Comparison of ENCODE assay signal across 8 cellular contexts in genomic region chr16:79770244-79771064, GRCh38.
DNase-seq lines count a peak whose midpoint lies in the region; ATAC-seq and TF ChIP-seq lines count a peak whose summit lies in the region.

No MANE protein-coding gene starts in this region.

- DNase-seq in DMS153 (lab: John Stamatoyannopoulos, UW) (peak; percentile 85), SK-N-MC (ENCODE audit: low read depth, low spot score) (no peak), glutamatergic neuron (peak; percentile 88), nucleus accumbens (lab: John Stamatoyannopoulos, UW) (peak in 55 of 56 donors; percentile 17 to 88 (median 65)), suprapubic skin (ENCODE audit: low spot score in 2 of 2) (peak; percentile 94)
- DNase-seq in activated naive CD8-positive, alpha-beta T cell treated with anti-CD3 and anti-CD28 coated beads for 36 hours: peak; percentile 72

- H3K9ac ChIP-seq in KMS-11 (peak overlapping the region; percentile 60), SK-N-MC (ENCODE audit: insufficient read length) (peak overlapping the region; percentile 70)

- H3K9me3 ChIP-seq in SK-N-MC (ENCODE audit: low read depth, low read length): no peaks in the 10 kb centered on the region
- H3K9me3 ChIP-seq in suprapubic skin: no peaks in the 10 kb centered on the region

- TF ChIP-seq POLR2A in suprapubic skin (IDR thresholded peaks at IDR 0.05): no peak

- peak overlapping the region; percentile 96 for H2AFZ ChIP-seq in KMS-11 (ENCODE audit: low read depth)

- H3K4me1 ChIP-seq in KMS-11 (ENCODE audit: low read depth, poor library complexity, severe bottlenecking): peaks cover 39% of the 10 kb centered on the region
- peaks cover 46% of the 10 kb centered on the region for H3K4me1 ChIP-seq in suprapubic skin

- H3K36me3 ChIP-seq in KMS-11 (ENCODE audit: insufficient read depth) (no peaks in the 10 kb centered on the region), SK-N-MC (ENCODE audit: insufficient read depth, low read length) (no peaks in the 10 kb centered on the region), suprapubic skin (no peaks in the 10 kb centered on the region)

- peak overlapping the region; percentile 80 for H3K4me3 Mint-ChIP-seq in activated naive CD8-positive, alpha-beta T cell treated with anti-CD3 and anti-CD28 coated beads for 36 hours
- H3K4me3 Mint-ChIP-seq in glutamatergic neuron (ENCODE audit: unreplicated experiment): peak overlapping the region; percentile 89

- TF ChIP-seq EP300 in suprapubic skin (IDR thresholded peaks at IDR 0.05): no peak

- H3K27ac ChIP-seq in KMS-11: peak overlapping the region; percentile 30; the same call in 1 of the 2 replicates
- H3K27ac ChIP-seq in SK-N-MC: no peak overlapping the region
- H3K27ac ChIP-seq in suprapubic skin: peak overlapping the region; percentile 88

- H3K27ac Mint-ChIP-seq in activated naive CD8-positive, alpha-beta T cell treated with anti-CD3 and anti-CD28 coated beads for 36 hours: peak overlapping the region; percentile 42
- H3K27ac Mint-ChIP-seq in glutamatergic neuron (ENCODE audit: unreplicated experiment): peak overlapping the region; percentile 94

- no peaks in the 10 kb centered on the region for H3K27me3 ChIP-seq in KMS-11 (ENCODE audit: insufficient read depth, low read depth)
- no peaks in the 10 kb centered on the region for H3K27me3 ChIP-seq in suprapubic skin

- peaks cover 9% of the 10 kb centered on the region for H3K4me1 Mint-ChIP-seq in activated naive CD8-positive, alpha-beta T cell treated with anti-CD3 and anti-CD28 coated beads for 36 hours
- peaks cover 57% of the 10 kb centered on the region for H3K4me1 Mint-ChIP-seq in glutamatergic neuron (ENCODE audit: low read depth, unreplicated experiment)

- no peaks in the 10 kb centered on the region for H3K36me3 Mint-ChIP-seq in activated naive CD8-positive, alpha-beta T cell treated with anti-CD3 and anti-CD28 coated beads for 36 hours
- H3K36me3 Mint-ChIP-seq in glutamatergic neuron (ENCODE audit: unreplicated experiment): no peaks in the 10 kb centered on the region

- no peaks in the 10 kb centered on the region for H3K9me3 Mint-ChIP-seq in activated naive CD8-positive, alpha-beta T cell treated with anti-CD3 and anti-CD28 coated beads for 36 hours
- H3K9me3 Mint-ChIP-seq in glutamatergic neuron (ENCODE audit: unreplicated experiment): peaks cover 7% of the 10 kb centered on the region

- no peaks in the 10 kb centered on the region for H3K79me2 ChIP-seq in KMS-11 (ENCODE audit: insufficient read depth, low read depth)

- no peak overlapping the region for H3K4me3 ChIP-seq in KMS-11 (IDR thresholded peaks at IDR 0.05; ENCODE audit: insufficient read depth, low read depth, low read length)
- peak overlapping the region; percentile 76 for H3K4me3 ChIP-seq in SK-N-MC
- peak overlapping the region; percentile 56 for H3K4me3 ChIP-seq in suprapubic skin

- no peak for TF ChIP-seq CTCF in KMS-11 (conservative IDR thresholded peaks at IDR 0.05; ENCODE audit: low read depth, low read length)
- no peak for TF ChIP-seq CTCF in glutamatergic neuron (IDR thresholded peaks at IDR 0.05; ENCODE audit: partially characterized antibody, unreplicated experiment)
- TF ChIP-seq CTCF in suprapubic skin (IDR thresholded peaks at IDR 0.05): no peak

- peaks cover 41% of the 10 kb centered on the region for H3K27me3 Mint-ChIP-seq in activated naive CD8-positive, alpha-beta T cell treated with anti-CD3 and anti-CD28 coated beads for 36 hours
- no peaks in the 10 kb centered on the region for H3K27me3 Mint-ChIP-seq in glutamatergic neuron (ENCODE audit: unreplicated experiment)

- no peaks in the 10 kb centered on the region for H4K20me1 ChIP-seq in KMS-11 (ENCODE audit: insufficient read depth)

- WGBS in suprapubic skin: under 1% methylated on average over 59 of the region's 59 CpGs

- peak; percentile 97 for ATAC-seq in GM21723 (IDR thresholded peaks at IDR 0.05; ENCODE audit: unreplicated experiment)

- peak overlapping the region; percentile 85 for H3K4me2 ChIP-seq in KMS-11
